In the genomic region with DNA sequence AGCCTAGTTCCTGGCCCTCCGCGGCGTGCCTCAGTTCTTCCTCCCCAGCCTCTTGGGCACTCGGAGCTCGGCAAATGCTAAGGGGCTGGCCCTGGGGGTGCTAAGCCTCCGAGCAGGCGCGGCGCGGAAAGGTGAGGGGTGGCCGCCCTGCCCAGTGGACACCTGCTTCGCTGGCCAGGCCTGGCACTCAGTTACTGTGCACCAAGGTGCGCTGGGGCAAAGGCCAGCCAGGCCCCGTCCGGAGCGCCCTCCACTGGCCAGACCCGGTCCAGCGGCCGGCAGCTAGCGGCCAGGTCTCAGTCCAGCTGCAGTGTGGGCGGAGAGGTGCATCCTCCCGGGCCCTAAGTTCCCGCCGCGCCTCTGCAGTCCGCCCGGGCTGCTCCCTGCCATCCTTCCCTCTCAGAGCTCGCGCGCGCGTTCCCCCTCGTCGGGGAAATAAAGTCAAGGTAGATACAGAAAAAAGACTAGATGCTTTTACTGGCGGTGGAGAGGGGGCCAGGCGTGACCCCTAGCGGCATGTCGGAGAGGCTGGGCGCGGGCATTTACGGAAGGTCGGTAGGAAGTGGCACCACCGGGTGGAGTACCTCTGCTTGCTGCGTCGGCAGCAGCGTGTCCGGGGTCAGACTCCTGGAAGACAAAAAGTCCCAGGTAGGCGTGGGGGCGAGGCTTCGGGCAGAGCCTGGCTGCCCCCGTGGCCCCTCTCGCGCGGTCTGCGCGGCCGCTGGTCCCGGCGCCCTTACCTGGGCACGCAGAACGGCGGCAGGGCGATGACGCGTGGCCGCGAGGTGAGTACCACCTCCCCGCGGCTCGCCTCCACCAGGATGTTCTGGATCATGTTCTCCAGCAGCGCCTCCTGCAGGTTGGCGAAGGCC, we compare ENCODE assay signal across 9 cellular contexts. TPM values are rescaled to one million over a fixed set of nuclear protein-coding genes. Genes with fewer than 3 reads are reported as not detected.
DNase-seq lines count a peak whose midpoint lies in the region; ATAC-seq and TF ChIP-seq lines count a peak whose summit lies in the region.
"Had no signal": no experiment of that assay in that cellular context is flagged by ENCODE, and none has a peak within 500 bp of the region (broad histone marks: within the 10 kb centered on the region; RNA-seq: fewer than 3 reads in every experiment).

No MANE protein-coding gene starts in this region.

- DNase-seq in NCI-H1417 (lab: John Stamatoyannopoulos, UW) (peak; percentile 80 to 92 (median 89)), NCI-H1417 treated with DMSO at 0.1 percent for 48 hours (lab: John Stamatoyannopoulos, UW) (no peak), NCI-H510A (lab: John Stamatoyannopoulos, UW) (peak; percentile 84), hepatocyte (ENCODE audit: low spot score) (peak; percentile 89), posterior vena cava (ENCODE audit: low spot score) (no peak)
- peak in 1 of 2 donors; percentile 75 for DNase-seq in activated naive CD4-positive, alpha-beta T cell treated with anti-CD3 and anti-CD28 coated beads, Interleukin-2, amount 50 U/mL, for 72 hours (ENCODE audit: low spot score in 2 of 2)
- peak; percentile 53 for DNase-seq in stimulated activated CD4-positive, alpha-beta T cell treated with anti-CD3 and anti-CD28 coated beads, Interleukin-4, amount 100 ng/mL, for 24 hours

- under 1% methylated on average over 65 of the region's 72 CpGs for WGBS in hepatocyte (ENCODE audit: low lambda C conversion rate, missing lambda C conversion rate)

- H3K27ac ChIP-seq in hepatocyte = peak overlapping the region; percentile 83
- H3K27ac ChIP-seq: BLaER1 treated with 17β-estradiol and CSF1 and Interleukin-3, amounts not matched to agents 10 nM and 100 nM had no signal

- H2AFZ ChIP-seq in hepatocyte = peak overlapping the region; percentile 57

- H3K27me3 ChIP-seq in hepatocyte = peaks cover 76% of the 10 kb centered on the region

- H3K4me3 ChIP-seq in hepatocyte = peak overlapping the region; percentile 49
- H3K4me3 ChIP-seq: BLaER1 treated with 17β-estradiol and CSF1 and Interleukin-3, amounts not matched to agents 10 nM and 100 nM had no signal

- no peaks in the 10 kb centered on the region for H3K9me2 ChIP-seq in hepatocyte (replicated peaks; ENCODE audit: insufficient read depth)

- H3K79me2 ChIP-seq in hepatocyte = no peaks in the 10 kb centered on the region

- ATAC-seq in activated naive CD4-positive, alpha-beta T cell treated with anti-CD3 and anti-CD28 coated beads, Interleukin-2, amount 50 U/mL, for 72 hours = peak; percentile 52 to 77
- ATAC-seq in HG02610 (IDR thresholded peaks at IDR 0.05; ENCODE audit: unreplicated experiment) = no peak

- H3K9me3 ChIP-seq in hepatocyte (ENCODE audit: low read depth) = no peaks in the 10 kb centered on the region

- H3K36me3 ChIP-seq in hepatocyte (replicated peaks; ENCODE audit: insufficient read depth, low read depth) = no peaks in the 10 kb centered on the region
- H3K36me3 ChIP-seq: BLaER1 treated with 17β-estradiol and CSF1 and Interleukin-3, amounts not matched to agents 10 nM and 100 nM had no signal

- intact Hi-C loops in posterior vena cava (cut with DNase I) = no loop called here

- H3K27ac Mint-ChIP-seq in activated naive CD4-positive, alpha-beta T cell treated with anti-CD3 and anti-CD28 coated beads, Interleukin-2, amount 50 U/mL, for 72 hours = no peak overlapping the region

- no peaks in the 10 kb centered on the region for H4K20me1 ChIP-seq in hepatocyte (ENCODE audit: insufficient read depth, poor library complexity, severe bottlenecking)

- H3K9me3 Mint-ChIP-seq in activated naive CD4-positive, alpha-beta T cell treated with anti-CD3 and anti-CD28 coated beads, Interleukin-2, amount 50 U/mL, for 72 hours = no peaks in the 10 kb centered on the region

- peaks cover 17% of the 10 kb centered on the region for H3K4me1 ChIP-seq in hepatocyte (ENCODE audit: insufficient read depth)

- no peaks in the 10 kb centered on the region for H3K36me3 Mint-ChIP-seq in activated naive CD4-positive, alpha-beta T cell treated with anti-CD3 and anti-CD28 coated beads, Interleukin-2, amount 50 U/mL, for 72 hours

- peak overlapping the region; percentile 93 for H3K4me2 ChIP-seq in hepatocyte
- H3K4me2 ChIP-seq: BLaER1 treated with 17β-estradiol and CSF1 and Interleukin-3, amounts not matched to agents 10 nM and 100 nM had no signal

- peak; percentile 60 for TF ChIP-seq CTCF in hepatocyte (IDR thresholded peaks at IDR 0.05; ENCODE audit: poor library complexity)

RNA-seq across cellular contexts. Expression of gene CRYBA2, which starts 9.4 kb away (rescaled TPM):
- not detected for total RNA-seq in activated naive CD4-positive, alpha-beta T cell treated with anti-CD3 and anti-CD28 coated beads, Interleukin-2, amount 50 U/mL, for 72 hours
- total RNA-seq in hepatocyte (0.90 TPM in 1 of 2 replicates, not detected in the other), posterior vena cava (not detected)
- not detected in 2 replicates for polyA plus RNA-seq in hepatocyte

RNA-seq across cellular contexts. Expression of gene FEV, which starts 17.6 kb away (rescaled TPM):
- total RNA-seq in activated naive CD4-positive, alpha-beta T cell treated with anti-CD3 and anti-CD28 coated beads, Interleukin-2, amount 50 U/mL, for 72 hours = not detected
- 0.70 TPM in 1 of 2 replicates, not detected in the other for total RNA-seq in hepatocyte
- polyA plus RNA-seq in hepatocyte = 0.58 and 2.1 TPM in 2 replicates
- not detected for total RNA-seq in posterior vena cava

RNA-seq across cellular contexts. Expression of gene CFAP65, which starts 38.7 kb away (rescaled TPM):
- not detected for total RNA-seq in activated naive CD4-positive, alpha-beta T cell treated with anti-CD3 and anti-CD28 coated beads, Interleukin-2, amount 50 U/mL, for 72 hours
- total RNA-seq in hepatocyte (0.03 and 0.12 TPM in 2 replicates), posterior vena cava (not detected)
- polyA plus RNA-seq in hepatocyte = 0.05 and 0.06 TPM in 2 replicates

RNA-seq across cellular contexts. Expression of gene CDK5R2, which starts 43.2 kb away (rescaled TPM):
- total RNA-seq in activated naive CD4-positive, alpha-beta T cell treated with anti-CD3 and anti-CD28 coated beads, Interleukin-2, amount 50 U/mL, for 72 hours = not detected
- 0.08 and 0.37 TPM in 2 replicates for total RNA-seq in hepatocyte
- polyA plus RNA-seq in hepatocyte = not detected in 2 replicates
- total RNA-seq in posterior vena cava = not detected

RNA-seq across cellular contexts. Expression of gene IHH, which starts 58.1 kb away (rescaled TPM):
- under 1 TPM in 1 of 2 donors, not detected in 1; 0.14 TPM for total RNA-seq in activated naive CD4-positive, alpha-beta T cell treated with anti-CD3 and anti-CD28 coated beads, Interleukin-2, amount 50 U/mL, for 72 hours
- 23.0 and 23.1 TPM in 2 replicates for total RNA-seq in hepatocyte
- 27.7 and 36.3 TPM in 2 replicates for polyA plus RNA-seq in hepatocyte
- not detected for total RNA-seq in posterior vena cava

Comparison
In these comparisons a context has a peak if more than half of its experiments do, and no peak if none do; other contexts are left out.
1. DNase-seq: peak in NCI-H1417 (3 of 3), NCI-H510A (single experiment), hepatocyte (single experiment) and stimulated activated CD4-positive, alpha-beta T cell treated with anti-CD3 and anti-CD28 coated beads, Interleukin-4, amount 100 ng/mL, for 24 hours (single experiment); none in NCI-H1417 treated with DMSO at 0.1 percent for 48 hours (single experiment) and posterior vena cava (single experiment).